19 cellular contexts compared by ENCODE assay signal in the genomic region with DNA sequence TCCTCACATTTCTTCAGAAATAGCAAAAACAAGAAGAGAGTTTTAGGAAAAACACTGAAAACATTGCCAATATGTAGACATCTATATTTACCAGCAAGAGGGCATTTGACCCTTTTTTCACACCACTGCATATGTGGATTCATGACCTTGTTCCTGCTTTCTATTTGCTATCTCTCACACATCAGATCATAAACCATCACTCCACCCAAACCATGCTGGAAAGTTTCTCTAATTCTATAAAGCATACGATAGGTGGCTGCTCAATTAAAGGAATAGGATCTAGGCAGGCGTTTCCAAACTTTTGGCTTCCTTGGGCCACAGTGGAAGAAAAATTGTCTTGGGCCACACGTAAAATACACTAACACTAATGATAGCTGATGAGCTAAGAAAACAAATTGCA. TPM values are rescaled to one million over a fixed set of nuclear protein-coding genes. Genes with fewer than 3 reads are reported as not detected.
DNase-seq lines count a peak whose midpoint lies in the region; ATAC-seq and TF ChIP-seq lines count a peak whose summit lies in the region.
"Had no signal": no experiment of that assay in that cellular context is flagged by ENCODE, and none has a peak within 500 bp of the region (broad histone marks: within the 10 kb centered on the region; RNA-seq: fewer than 3 reads in every experiment).

No MANE protein-coding gene starts in this region.

- intact Hi-C loops in colonic mucosa (cut with DNase I) (no loop called here), transverse colon (cut with DNase I; ENCODE audit: low total_unique reads) (no loop called here), ovary (cut with DNase I) (no loop called here)

- TF ChIP-seq CTCF in colonic mucosa (IDR thresholded peaks at IDR 0.05) (no peak), transverse colon (IDR thresholded peaks at IDR 0.05) (no peak), ovary (IDR thresholded peaks at IDR 0.05) (no peak)

- H3K4me3 ChIP-seq in colonic mucosa = no peak overlapping the region
- no peak overlapping the region for H3K4me3 ChIP-seq in mucosa of rectum (ENCODE audit: low read length in 2 of 2)
- no peak overlapping the region for H3K4me3 ChIP-seq in transverse colon
- H3K4me3 ChIP-seq in ovary = no peak overlapping the region
- H3K4me3 ChIP-seq: HAP-1 had no signal

- no peaks in the 10 kb centered on the region for H3K9me3 ChIP-seq in colonic mucosa
- no peaks in the 10 kb centered on the region for H3K9me3 ChIP-seq in mucosa of rectum (ENCODE audit: control insufficient read depth in 2 of 2, low read length in 2 of 2)
- H3K9me3 ChIP-seq in transverse colon = no peaks in the 10 kb centered on the region
- no peaks in the 10 kb centered on the region for H3K9me3 ChIP-seq in ovary
- H3K9me3 ChIP-seq: HAP-1 had no signal

- in situ Hi-C loops in transverse colon (cut with MboI; ENCODE audit: low pct_ligation_motif_present in 1 of 4, low pct_unique_long_range_greater_than_20kb in 1 of 4, low sequenced_read_pairs in 3 of 4) = no loop called here

- WGBS in transverse colon (ENCODE audit: low coverage in 1 of 2), 2 donors = 62% methylated on average over 3 of the region's 3 CpGs; no CpG with 5 or more reads in 1 of the 2 donors
- WGBS in ovary, 3 donors = 85 to 93% (median 88%) methylated on average over 3 of the region's 3 CpGs

- TF ChIP-seq EP300 in transverse colon (IDR thresholded peaks at IDR 0.05; ENCODE audit: low read depth) (no peak), ovary (IDR thresholded peaks at IDR 0.05) (no peak)

- H3K27me3 ChIP-seq in colonic mucosa = no peaks in the 10 kb centered on the region
- no peaks in the 10 kb centered on the region for H3K27me3 ChIP-seq in mucosa of rectum (ENCODE audit: control insufficient read depth in 2 of 2, insufficient read depth in 2 of 2, low read length in 2 of 2)
- H3K27me3 ChIP-seq in transverse colon = no peaks in the 10 kb centered on the region
- no peaks in the 10 kb centered on the region for H3K27me3 ChIP-seq in ovary

- H3K36me3 ChIP-seq in colonic mucosa (no peaks in the 10 kb centered on the region), mucosa of rectum (ENCODE audit: control insufficient read depth in 2 of 2, insufficient read depth in 2 of 2, low read length in 2 of 2) (no peaks in the 10 kb centered on the region), transverse colon (no peaks in the 10 kb centered on the region), ovary (no peaks in the 10 kb centered on the region)
- H3K36me3 ChIP-seq: HAP-1 had no signal

- no peak for ATAC-seq in GM18519 (IDR thresholded peaks at IDR 0.05; ENCODE audit: low FRiP score, unreplicated experiment)

- TF ChIP-seq POLR2A in transverse colon (IDR thresholded peaks at IDR 0.05) = no peak
- TF ChIP-seq POLR2A in ovary (IDR thresholded peaks at IDR 0.05) = no peak

- H3K4me1 ChIP-seq in colonic mucosa = peaks cover 3% of the 10 kb centered on the region
- peaks cover 29 to 59% of the 10 kb centered on the region in 2 donors for H3K4me1 ChIP-seq in mucosa of rectum (ENCODE audit: control insufficient read depth in 2 of 2, insufficient read depth in 2 of 2, low read length in 2 of 2)
- peaks cover 5 to 63% (median 38%) of the 10 kb centered on the region in 4 donors for H3K4me1 ChIP-seq in transverse colon
- H3K4me1 ChIP-seq in ovary (ENCODE audit: insufficient read depth) = no peaks in the 10 kb centered on the region
- H3K4me1 ChIP-seq: HAP-1 had no signal

- H3K27ac ChIP-seq in caudate nucleus (ENCODE audit: low read depth, low read length) (peak overlapping the region; percentile 73), colonic mucosa (peak overlapping the region; percentile 56), mucosa of rectum (ENCODE audit: low read depth in 2 of 2, low read length in 2 of 2) (peak overlapping the region; percentile 65 to 80), transverse colon (peak overlapping the region; percentile 70 to 94 (median 82)), ovary (no peak overlapping the region)

- no peak overlapping the region for H3K9ac ChIP-seq in colonic mucosa (ENCODE audit: low read depth in 2 of 2, low read length in 2 of 2)
- no peak overlapping the region for H3K9ac ChIP-seq in mucosa of rectum (ENCODE audit: low read depth in 1 of 2, low read length in 2 of 2)

- DNase-seq in caudate nucleus (lab: John Stamatoyannopoulos, UW) (no peak), colonic mucosa (no peak), transverse colon (no peak), ecto neural progenitor cell (ENCODE audit: low spot score) (no peak), ovary (no peak)
- no peak for DNase-seq in effector CD4-positive, alpha-beta T cell
- DNase-seq: C1 segment of cervical spinal cord; Calu3; CD4-positive, alpha-beta memory T cell; COR-L47; DMS53; DMS79 treated with DMSO at 0.1 percent for 48 hours; GF-D8; GOT3; HFFc6 had no signal

RNA-seq across cellular contexts. Expression of gene SAMD13, which starts 35.6 kb away (rescaled TPM):
- total RNA-seq in colonic mucosa = 10 to 100 TPM; 22.2 to 31.0 TPM
- 10 to 100 TPM in 3 of 4 donors, 1 to 10 TPM in 1; 2.2 to 17.8 (median 13.9) TPM for total RNA-seq in transverse colon
- total RNA-seq in ovary = 1 to 10 TPM in 2 of 7 donors, under 1 TPM in 3, not detected in 2; 0.24 to 2.0 (median 0.62) TPM
- 1 to 10 TPM in 1 of 2 donors, under 1 TPM in 1; 0.63 to 2.9 TPM for polyA plus RNA-seq in ovary
- total RNA-seq: CD4-positive, alpha-beta memory T cell; G401 had no signal

Comparison
In these comparisons a context has a peak if more than half of its experiments do, and no peak if none do; other contexts are left out.
1. H3K27ac ChIP-seq: peak in caudate nucleus (single experiment), colonic mucosa (single experiment), mucosa of rectum (2 of 2) and transverse colon (4 of 4); none in ovary (0 of 2).